ENCODE assay signal across 1 cellular context in the genomic region with DNA sequence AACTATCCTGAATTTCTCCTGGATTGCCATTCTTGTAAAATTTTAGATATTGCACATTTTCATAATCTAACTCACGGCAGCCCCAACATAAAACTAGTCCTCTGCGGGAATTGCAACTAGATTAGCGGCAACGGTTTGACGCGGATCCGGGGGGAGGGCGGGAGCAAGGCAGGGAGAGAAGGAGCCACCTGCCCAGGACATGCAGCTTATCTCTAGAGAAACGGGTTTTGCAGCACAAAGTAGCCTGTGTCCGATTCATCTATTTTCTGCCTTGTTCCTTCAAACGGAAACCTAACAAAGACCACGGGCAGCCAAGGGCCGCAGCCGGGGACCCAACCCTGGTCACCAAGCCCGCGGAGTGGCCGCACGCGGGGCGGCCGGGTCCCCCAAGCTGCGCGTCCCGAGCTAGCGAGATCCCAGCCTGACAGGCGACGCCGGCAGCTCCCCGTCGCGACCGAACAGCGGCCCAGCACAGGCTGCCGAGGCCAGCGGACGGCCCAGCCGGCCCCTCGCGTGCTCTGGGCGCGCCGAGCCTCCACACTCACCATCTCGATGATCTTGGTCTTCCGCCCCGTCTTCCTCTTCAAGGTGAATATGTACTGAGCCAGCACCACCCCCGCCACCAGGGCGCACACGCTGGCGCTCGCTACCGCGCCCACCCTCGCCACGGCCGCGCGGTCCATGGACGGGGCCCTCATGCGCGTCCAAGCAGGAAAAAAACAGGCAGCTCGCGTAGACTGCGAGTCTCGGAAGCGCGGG.
A peak's percentile ranks its signal among the peaks of the same experiment; 100 is the strongest.
TF ChIP-seq lines count a peak whose summit lies in the region.

A gene (minus strand): TSS at position 754 of the 759 bp plus-strand sequence. CDS start 71 bp downstream, at position 683.

TF ChIP-seq in HEK293, 187 proteins besides CTCF, POLR2A, EP300 and RAD21 (continued from another document and continues in another):
- TF ChIP-seq, protein P1, sequence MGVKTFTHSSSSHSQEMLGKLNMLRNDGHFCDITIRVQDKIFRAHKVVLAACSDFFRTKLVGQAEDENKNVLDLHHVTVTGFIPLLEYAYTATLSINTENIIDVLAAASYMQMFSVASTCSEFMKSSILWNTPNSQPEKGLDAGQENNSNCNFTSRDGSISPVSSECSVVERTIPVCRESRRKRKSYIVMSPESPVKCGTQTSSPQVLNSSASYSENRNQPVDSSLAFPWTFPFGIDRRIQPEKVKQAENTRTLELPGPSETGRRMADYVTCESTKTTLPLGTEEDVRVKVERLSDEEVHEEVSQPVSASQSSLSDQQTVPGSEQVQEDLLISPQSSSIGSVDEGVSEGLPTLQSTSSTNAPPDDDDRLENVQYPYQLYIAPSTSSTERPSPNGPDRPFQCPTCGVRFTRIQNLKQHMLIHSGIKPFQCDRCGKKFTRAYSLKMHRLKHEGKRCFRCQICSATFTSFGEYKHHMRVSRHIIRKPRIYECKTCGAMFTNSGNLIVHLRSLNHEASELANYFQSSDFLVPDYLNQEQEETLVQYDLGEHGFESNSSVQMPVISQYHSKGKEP (tag by site-specific recombination; IDR thresholded peaks at IDR 0.05), result no peak
- TF ChIP-seq ZEB2 (tag by site-specific recombination; IDR thresholded peaks at IDR 0.05) (no peak), REPIN1 (tag by site-specific recombination; IDR thresholded peaks at IDR 0.05; ENCODE audit: low read depth) (no peak), ZNF404 (tag by site-specific recombination; IDR thresholded peaks at IDR 0.05) (no peak), SP2 (tag by site-specific recombination; IDR thresholded peaks at IDR 0.05) (no peak), BCL11B (tag by site-specific recombination; IDR thresholded peaks at IDR 0.05; ENCODE audit: low read depth) (no peak), ZNF274 (IDR thresholded peaks at IDR 0.05; ENCODE audit: low read length) (no peak), ZNF274 (tag by site-specific recombination; IDR thresholded peaks at IDR 0.05; ENCODE audit: borderline replicate concordance) (no peak), ZNF292 (tag by site-specific recombination; IDR thresholded peaks at IDR 0.05; ENCODE audit: borderline replicate concordance, low read depth) (no peak), SCRT2 (tag by site-specific recombination; IDR thresholded peaks at IDR 0.05) (no peak), ZNF121 (tag by site-specific recombination; IDR thresholded peaks at IDR 0.05) (no peak; the same call in 1 of the 2 replicates), ZNF202 (tag by site-specific recombination; IDR thresholded peaks at IDR 0.05; ENCODE audit: borderline replicate concordance) (no peak), KLF7 (tag by site-specific recombination; IDR thresholded peaks at IDR 0.05; ENCODE audit: borderline replicate concordance) (no peak), ZNF558 (tag by site-specific recombination; IDR thresholded peaks at IDR 0.05) (no peak), ZSCAN16 (tag by site-specific recombination; IDR thresholded peaks at IDR 0.05) (no peak), SCRT1 (tag by site-specific recombination; IDR thresholded peaks at IDR 0.05; ENCODE audit: borderline replicate concordance) (no peak), ZNF777 (tag by site-specific recombination; IDR thresholded peaks at IDR 0.05; ENCODE audit: borderline replicate concordance) (no peak), ZNF654 (tag by site-specific recombination; IDR thresholded peaks at IDR 0.05; ENCODE audit: low read depth) (no peak), ZNF792 (tag by site-specific recombination; IDR thresholded peaks at IDR 0.05) (no peak), ZNF146 (tag by site-specific recombination; IDR thresholded peaks at IDR 0.05) (no peak), ZNF350 (tag by site-specific recombination; IDR thresholded peaks at IDR 0.05) (no peak), ZNF138 (tag by site-specific recombination; IDR thresholded peaks at IDR 0.05; ENCODE audit: borderline replicate concordance) (no peak), ZNF529 (tag by site-specific recombination; IDR thresholded peaks at IDR 0.05; ENCODE audit: insufficient replicate concordance) (no peak), ZFHX2 (tag by site-specific recombination; conservative IDR thresholded peaks at IDR 0.05) (peak; percentile 46; the same call in 1 of the 2 replicates), HOXA7 (CRISPR knock-in tag; IDR thresholded peaks at IDR 0.05; ENCODE audit: borderline replicate concordance) (no peak), ZNF416 (tag by site-specific recombination; IDR thresholded peaks at IDR 0.05) (no peak), ZNF549 (tag by site-specific recombination; IDR thresholded peaks at IDR 0.05) (no peak), ZNF341 (tag by site-specific recombination; IDR thresholded peaks at IDR 0.05; ENCODE audit: low read depth) (no peak), ZNF560 (tag by site-specific recombination; IDR thresholded peaks at IDR 0.05; ENCODE audit: borderline replicate concordance) (no peak), ZNF76 (tag by site-specific recombination; IDR thresholded peaks at IDR 0.05; ENCODE audit: borderline replicate concordance, low read depth) (peak; percentile 10; the same call in 1 of the 2 replicates)
- TF ChIP-seq, protein P2, sequence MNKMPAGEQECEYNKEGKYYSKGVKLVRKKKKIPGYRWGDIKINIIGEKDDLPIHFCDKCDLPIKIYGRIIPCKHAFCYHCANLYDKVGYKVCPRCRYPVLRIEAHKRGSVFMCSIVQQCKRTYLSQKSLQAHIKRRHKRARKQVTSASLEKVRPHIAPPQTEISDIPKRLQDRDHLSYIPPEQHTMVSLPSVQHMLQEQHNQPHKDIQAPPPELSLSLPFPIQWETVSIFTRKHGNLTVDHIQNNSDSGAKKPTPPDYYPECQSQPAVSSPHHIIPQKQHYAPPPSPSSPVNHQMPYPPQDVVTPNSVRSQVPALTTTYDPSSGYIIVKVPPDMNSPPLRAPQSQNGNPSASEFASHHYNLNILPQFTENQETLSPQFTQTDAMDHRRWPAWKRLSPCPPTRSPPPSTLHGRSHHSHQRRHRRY (tag by site-specific recombination; IDR thresholded peaks at IDR 0.05), result no peak
- TF ChIP-seq, protein P3, sequence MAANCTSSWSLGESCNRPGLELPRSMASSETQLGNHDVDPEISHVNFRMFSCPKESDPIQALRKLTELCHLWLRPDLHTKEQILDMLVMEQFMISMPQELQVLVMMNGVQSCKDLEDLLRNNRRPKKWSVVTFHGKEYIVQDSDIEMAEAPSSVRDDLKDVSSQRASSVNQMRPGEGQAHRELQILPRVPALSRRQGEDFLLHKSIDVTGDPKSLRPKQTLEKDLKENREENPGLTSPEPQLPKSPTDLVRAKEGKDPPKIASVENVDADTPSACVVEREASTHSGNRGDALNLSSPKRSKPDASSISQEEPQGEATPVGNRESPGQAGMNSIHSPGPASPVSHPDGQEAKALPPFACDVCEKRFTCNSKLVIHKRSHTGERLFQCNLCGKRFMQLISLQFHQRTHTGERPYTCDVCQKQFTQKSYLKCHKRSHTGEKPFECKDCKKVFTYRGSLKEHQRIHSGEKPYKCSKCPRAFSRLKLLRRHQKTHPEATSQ (tag by site-specific recombination; IDR thresholded peaks at IDR 0.05), result peak; percentile 65; the same call in 1 of the 2 replicates
- TF ChIP-seq, protein P4, sequence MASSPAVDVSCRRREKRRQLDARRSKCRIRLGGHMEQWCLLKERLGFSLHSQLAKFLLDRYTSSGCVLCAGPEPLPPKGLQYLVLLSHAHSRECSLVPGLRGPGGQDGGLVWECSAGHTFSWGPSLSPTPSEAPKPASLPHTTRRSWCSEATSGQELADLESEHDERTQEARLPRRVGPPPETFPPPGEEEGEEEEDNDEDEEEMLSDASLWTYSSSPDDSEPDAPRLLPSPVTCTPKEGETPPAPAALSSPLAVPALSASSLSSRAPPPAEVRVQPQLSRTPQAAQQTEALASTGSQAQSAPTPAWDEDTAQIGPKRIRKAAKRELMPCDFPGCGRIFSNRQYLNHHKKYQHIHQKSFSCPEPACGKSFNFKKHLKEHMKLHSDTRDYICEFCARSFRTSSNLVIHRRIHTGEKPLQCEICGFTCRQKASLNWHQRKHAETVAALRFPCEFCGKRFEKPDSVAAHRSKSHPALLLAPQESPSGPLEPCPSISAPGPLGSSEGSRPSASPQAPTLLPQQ (tag by site-specific recombination; IDR thresholded peaks at IDR 0.05), result peak; percentile 56; the same call in 1 of the 2 replicates
- TF ChIP-seq, protein P5, sequence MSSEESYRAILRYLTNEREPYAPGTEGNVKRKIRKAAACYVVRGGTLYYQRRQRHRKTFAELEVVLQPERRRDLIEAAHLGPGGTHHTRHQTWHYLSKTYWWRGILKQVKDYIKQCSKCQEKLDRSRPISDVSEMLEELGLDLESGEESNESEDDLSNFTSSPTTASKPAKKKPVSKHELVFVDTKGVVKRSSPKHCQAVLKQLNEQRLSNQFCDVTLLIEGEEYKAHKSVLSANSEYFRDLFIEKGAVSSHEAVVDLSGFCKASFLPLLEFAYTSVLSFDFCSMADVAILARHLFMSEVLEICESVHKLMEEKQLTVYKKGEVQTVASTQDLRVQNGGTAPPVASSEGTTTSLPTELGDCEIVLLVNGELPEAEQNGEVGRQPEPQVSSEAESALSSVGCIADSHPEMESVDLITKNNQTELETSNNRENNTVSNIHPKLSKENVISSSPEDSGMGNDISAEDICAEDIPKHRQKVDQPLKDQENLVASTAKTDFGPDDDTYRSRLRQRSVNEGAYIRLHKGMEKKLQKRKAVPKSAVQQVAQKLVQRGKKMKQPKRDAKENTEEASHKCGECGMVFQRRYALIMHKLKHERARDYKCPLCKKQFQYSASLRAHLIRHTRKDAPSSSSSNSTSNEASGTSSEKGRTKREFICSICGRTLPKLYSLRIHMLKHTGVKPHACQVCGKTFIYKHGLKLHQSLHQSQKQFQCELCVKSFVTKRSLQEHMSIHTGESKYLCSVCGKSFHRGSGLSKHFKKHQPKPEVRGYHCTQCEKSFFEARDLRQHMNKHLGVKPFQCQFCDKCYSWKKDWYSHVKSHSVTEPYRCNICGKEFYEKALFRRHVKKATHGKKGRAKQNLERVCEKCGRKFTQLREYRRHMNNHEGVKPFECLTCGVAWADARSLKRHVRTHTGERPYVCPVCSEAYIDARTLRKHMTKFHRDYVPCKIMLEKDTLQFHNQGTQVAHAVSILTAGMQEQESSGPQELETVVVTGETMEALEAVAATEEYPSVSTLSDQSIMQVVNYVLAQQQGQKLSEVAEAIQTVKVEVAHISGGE (tag by site-specific recombination; conservative IDR thresholded peaks at IDR 0.05; ENCODE audit: low read depth), result no peak
- TF ChIP-seq, protein P6, sequence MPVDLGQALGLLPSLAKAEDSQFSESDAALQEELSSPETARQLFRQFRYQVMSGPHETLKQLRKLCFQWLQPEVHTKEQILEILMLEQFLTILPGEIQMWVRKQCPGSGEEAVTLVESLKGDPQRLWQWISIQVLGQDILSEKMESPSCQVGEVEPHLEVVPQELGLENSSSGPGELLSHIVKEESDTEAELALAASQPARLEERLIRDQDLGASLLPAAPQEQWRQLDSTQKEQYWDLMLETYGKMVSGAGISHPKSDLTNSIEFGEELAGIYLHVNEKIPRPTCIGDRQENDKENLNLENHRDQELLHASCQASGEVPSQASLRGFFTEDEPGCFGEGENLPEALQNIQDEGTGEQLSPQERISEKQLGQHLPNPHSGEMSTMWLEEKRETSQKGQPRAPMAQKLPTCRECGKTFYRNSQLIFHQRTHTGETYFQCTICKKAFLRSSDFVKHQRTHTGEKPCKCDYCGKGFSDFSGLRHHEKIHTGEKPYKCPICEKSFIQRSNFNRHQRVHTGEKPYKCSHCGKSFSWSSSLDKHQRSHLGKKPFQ (tag by site-specific recombination; IDR thresholded peaks at IDR 0.05), result no peak
- TF ChIP-seq, protein P7, sequence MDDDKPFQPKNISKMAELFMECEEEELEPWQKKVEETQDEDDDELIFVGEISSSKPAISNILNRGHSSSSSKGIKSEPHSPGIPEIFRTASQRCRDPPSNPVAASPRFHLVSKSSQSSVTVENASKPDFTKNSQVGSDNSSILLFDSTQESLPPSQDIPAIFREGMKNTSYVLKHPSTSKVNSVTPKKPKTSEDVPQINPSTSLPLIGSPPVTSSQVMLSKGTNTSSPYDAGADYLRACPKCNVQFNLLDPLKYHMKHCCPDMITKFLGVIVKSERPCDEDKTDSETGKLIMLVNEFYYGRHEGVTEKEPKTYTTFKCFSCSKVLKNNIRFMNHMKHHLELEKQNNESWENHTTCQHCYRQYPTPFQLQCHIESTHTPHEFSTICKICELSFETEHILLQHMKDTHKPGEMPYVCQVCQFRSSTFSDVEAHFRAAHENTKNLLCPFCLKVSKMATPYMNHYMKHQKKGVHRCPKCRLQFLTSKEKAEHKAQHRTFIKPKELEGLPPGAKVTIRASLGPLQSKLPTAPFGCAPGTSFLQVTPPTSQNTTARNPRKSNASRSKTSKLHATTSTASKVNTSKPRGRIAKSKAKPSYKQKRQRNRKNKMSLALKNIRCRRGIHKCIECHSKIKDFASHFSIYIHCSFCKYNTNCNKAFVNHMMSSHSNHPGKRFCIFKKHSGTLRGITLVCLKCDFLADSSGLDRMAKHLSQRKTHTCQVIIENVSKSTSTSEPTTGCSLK (tag by site-specific recombination; IDR thresholded peaks at IDR 0.05), result no peak
- TF ChIP-seq, protein P8, sequence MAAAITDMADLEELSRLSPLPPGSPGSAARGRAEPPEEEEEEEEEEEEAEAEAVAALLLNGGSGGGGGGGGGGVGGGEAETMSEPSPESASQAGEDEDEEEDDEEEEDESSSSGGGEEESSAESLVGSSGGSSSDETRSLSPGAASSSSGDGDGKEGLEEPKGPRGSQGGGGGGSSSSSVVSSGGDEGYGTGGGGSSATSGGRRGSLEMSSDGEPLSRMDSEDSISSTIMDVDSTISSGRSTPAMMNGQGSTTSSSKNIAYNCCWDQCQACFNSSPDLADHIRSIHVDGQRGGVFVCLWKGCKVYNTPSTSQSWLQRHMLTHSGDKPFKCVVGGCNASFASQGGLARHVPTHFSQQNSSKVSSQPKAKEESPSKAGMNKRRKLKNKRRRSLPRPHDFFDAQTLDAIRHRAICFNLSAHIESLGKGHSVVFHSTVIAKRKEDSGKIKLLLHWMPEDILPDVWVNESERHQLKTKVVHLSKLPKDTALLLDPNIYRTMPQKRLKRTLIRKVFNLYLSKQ (tag by site-specific recombination; IDR thresholded peaks at IDR 0.05; ENCODE audit: borderline replicate concordance), result no peak
- TF ChIP-seq, protein P9, sequence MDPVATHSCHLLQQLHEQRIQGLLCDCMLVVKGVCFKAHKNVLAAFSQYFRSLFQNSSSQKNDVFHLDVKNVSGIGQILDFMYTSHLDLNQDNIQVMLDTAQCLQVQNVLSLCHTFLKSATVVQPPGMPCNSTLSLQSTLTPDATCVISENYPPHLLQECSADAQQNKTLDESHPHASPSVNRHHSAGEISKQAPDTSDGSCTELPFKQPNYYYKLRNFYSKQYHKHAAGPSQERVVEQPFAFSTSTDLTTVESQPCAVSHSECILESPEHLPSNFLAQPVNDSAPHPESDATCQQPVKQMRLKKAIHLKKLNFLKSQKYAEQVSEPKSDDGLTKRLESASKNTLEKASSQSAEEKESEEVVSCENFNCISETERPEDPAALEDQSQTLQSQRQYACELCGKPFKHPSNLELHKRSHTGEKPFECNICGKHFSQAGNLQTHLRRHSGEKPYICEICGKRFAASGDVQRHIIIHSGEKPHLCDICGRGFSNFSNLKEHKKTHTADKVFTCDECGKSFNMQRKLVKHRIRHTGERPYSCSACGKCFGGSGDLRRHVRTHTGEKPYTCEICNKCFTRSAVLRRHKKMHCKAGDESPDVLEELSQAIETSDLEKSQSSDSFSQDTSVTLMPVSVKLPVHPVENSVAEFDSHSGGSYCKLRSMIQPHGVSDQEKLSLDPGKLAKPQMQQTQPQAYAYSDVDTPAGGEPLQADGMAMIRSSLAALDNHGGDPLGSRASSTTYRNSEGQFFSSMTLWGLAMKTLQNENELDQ (tag by site-specific recombination; IDR thresholded peaks at IDR 0.05; ENCODE audit: low read depth), result no peak
